Comparison of ENCODE assay signal across 8 cellular contexts in the genomic region with DNA sequence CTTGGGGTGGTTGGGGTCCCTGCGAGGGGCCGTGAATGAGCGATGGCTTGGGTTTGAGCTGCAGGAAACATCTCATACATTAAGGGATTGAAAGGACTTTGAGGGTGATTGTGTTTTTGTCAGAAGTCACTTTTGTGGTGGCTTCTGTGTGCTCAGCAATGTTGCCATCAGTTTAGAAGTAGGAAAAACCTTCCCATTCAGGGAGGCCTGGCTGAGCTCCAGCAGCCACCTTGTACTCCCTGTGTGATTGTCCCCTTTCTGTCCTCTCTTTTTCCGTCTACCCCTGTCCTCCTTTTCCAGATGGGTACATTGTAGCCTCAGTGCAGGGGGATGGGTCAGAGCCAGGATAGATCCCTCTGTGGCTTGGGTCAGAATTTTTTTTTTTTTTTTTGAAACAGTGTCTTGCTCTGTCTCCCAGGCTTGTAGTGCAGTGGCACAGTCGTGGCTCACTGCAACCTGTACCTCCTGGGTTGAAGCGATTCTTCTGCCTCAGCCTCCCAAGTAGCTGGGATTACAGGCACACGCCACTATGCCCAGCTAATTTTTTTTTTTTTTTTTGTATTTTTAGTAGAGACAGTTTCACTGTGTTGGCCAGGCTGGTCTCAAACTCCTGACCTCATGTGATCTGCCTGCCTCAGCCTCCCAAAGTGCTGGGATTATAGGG. TPM values are rescaled to one million over a fixed set of nuclear protein-coding genes. Genes with fewer than 3 reads are reported as not detected.
DNase-seq lines count a peak whose midpoint lies in the region; ATAC-seq and TF ChIP-seq lines count a peak whose summit lies in the region.
"Not testable (repeated sequence)": the region's sequence is repeated elsewhere in the genome, so short reads cannot be mapped to it uniquely, and the experiment has no call there.

No MANE protein-coding gene starts in this region.

- H3K9ac ChIP-seq in HUES64 (ENCODE audit: low read depth, low read length) (0 out of 2 replicates have a peak overlapping the region, but pooled peaks have one; percentile 96), SK-N-MC (ENCODE audit: insufficient read length) (peak overlapping the region; percentile 85), iPS-18a (ENCODE audit: low read length) (peak overlapping the region; percentile 93), neural progenitor cell (peak overlapping the region; percentile 92)

- not testable (repeated sequence) for H3K27ac ChIP-seq in HUES64 (ENCODE audit: low read depth, low read length); SK-N-MC; ectodermal cell (ENCODE audit: insufficient read depth, low read depth, low read length, poor library complexity, severe bottlenecking); iPS-18a (ENCODE audit: low read length); neural progenitor cell

- H3K4me1 ChIP-seq in HUES64 (ENCODE audit: insufficient read depth, low read length); ectodermal cell (ENCODE audit: control insufficient read depth, insufficient read depth, low read length); iPS-18a (ENCODE audit: control insufficient read depth, low read depth, low read length): not testable (repeated sequence)
- H3K4me1 ChIP-seq in neural progenitor cell = peaks cover 11% of the 10 kb centered on the region

- WGBS in HUES64 = 88% methylated on average over 6 of the region's 7 CpGs
- 90% methylated on average over 7 of the region's 7 CpGs for WGBS in ectodermal cell, 2 experiments

- H3K4me1 Mint-ChIP-seq in CD14-positive monocyte (peaks cover 20% of the 10 kb centered on the region), neural progenitor cell (peaks cover 26% of the 10 kb centered on the region)
- H3K4me1 Mint-ChIP-seq in stimulated activated naive CD8-positive, alpha-beta T cell treated with anti-CD3 and anti-CD28 coated beads, Interleukin-15, amount 100 ng/mL, for 72 hours = peaks cover 28% of the 10 kb centered on the region

- H3K36me3 ChIP-seq in HUES64 (ENCODE audit: insufficient read depth, low read length) (peaks cover 25% of the 10 kb centered on the region), SK-N-MC (ENCODE audit: insufficient read depth, low read length) (peaks cover 14% of the 10 kb centered on the region; the same call in 1 of the 2 replicates), ectodermal cell (ENCODE audit: control insufficient read depth, insufficient read depth, low read length) (peaks cover 13% of the 10 kb centered on the region), iPS-18a (ENCODE audit: control insufficient read depth, low read depth, low read length) (peaks cover 12% of the 10 kb centered on the region)
- H3K36me3 ChIP-seq in neural progenitor cell = not testable (repeated sequence)

- peaks cover 23 to 39% of the 10 kb centered on the region in 2 donors for H3K36me3 Mint-ChIP-seq in CD14-positive monocyte
- peaks cover 0 to 17% of the 10 kb centered on the region in 2 donors for H3K36me3 Mint-ChIP-seq in activated naive CD4-positive, alpha-beta T cell treated with anti-CD3 and anti-CD28 coated beads, Interleukin-2, amount 50 U/mL, for 72 hours
- peaks cover 16% of the 10 kb centered on the region for H3K36me3 Mint-ChIP-seq in neural progenitor cell

- peaks cover 21% of the 10 kb centered on the region for H4K20me1 ChIP-seq in neural progenitor cell (ENCODE audit: low read depth)

- H3F3A ChIP-seq in neural progenitor cell (ENCODE audit: low read depth) = peaks cover 18% of the 10 kb centered on the region

- not testable (repeated sequence) for TF ChIP-seq CTCF in CD14-positive monocyte (IDR thresholded peaks at IDR 0.05); neural progenitor cell (IDR thresholded peaks at IDR 0.05)

- H3K27me3 Mint-ChIP-seq in CD14-positive monocyte (ENCODE audit: low read depth in 3 of 3); stimulated activated naive CD8-positive, alpha-beta T cell treated with anti-CD3 and anti-CD28 coated beads, Interleukin-15, amount 100 ng/mL, for 72 hours: not testable (repeated sequence)
- H3K27me3 Mint-ChIP-seq in neural progenitor cell (ENCODE audit: insufficient read depth, low read depth) = peaks cover 12% of the 10 kb centered on the region

- not testable (repeated sequence) for H3K9me3 ChIP-seq in HUES64 (ENCODE audit: insufficient read depth, low read depth, low read length); SK-N-MC (ENCODE audit: low read depth, low read length); ectodermal cell (ENCODE audit: control insufficient read depth, low read length); iPS-18a (ENCODE audit: control insufficient read depth, low read depth, low read length); neural progenitor cell (ENCODE audit: low read depth)

- not testable (repeated sequence) for H2AFZ ChIP-seq in neural progenitor cell (replicated peaks)

- intact Hi-C loops in CD14-positive monocyte (cut with micrococcal nuclease) = loop anchor here (2.0 to 5.0 kb wide), 4 partner anchors 31 to 53 kb away; a partner anchor contains a TSS

- H3K79me2 ChIP-seq in neural progenitor cell (ENCODE audit: low read depth) = peaks cover 58% of the 10 kb centered on the region

- H3K4me2 ChIP-seq in neural progenitor cell = peak overlapping the region; percentile 74

- H3K4me3 Mint-ChIP-seq in CD14-positive monocyte (peak overlapping the region; percentile 96 to 100), neural progenitor cell (peak overlapping the region; percentile 99)
- H3K4me3 Mint-ChIP-seq in stimulated activated naive CD8-positive, alpha-beta T cell treated with anti-CD3 and anti-CD28 coated beads, Interleukin-15, amount 100 ng/mL, for 72 hours = peak overlapping the region; percentile 90 to 99

- not testable (repeated sequence) for ATAC-seq in activated naive CD4-positive, alpha-beta T cell treated with anti-CD3 and anti-CD28 coated beads, Interleukin-2, amount 50 U/mL, for 72 hours; stimulated activated naive CD8-positive, alpha-beta T cell treated with anti-CD3 and anti-CD28 coated beads, Interleukin-15, amount 100 ng/mL, for 72 hours

- H3K27me3 ChIP-seq in HUES64 (ENCODE audit: insufficient read depth, low read length); ectodermal cell (ENCODE audit: control insufficient read depth, insufficient read depth, low read length, poor library complexity, severe bottlenecking); iPS-18a (ENCODE audit: control insufficient read depth, insufficient read depth, low read length); neural progenitor cell: not testable (repeated sequence)

- peak overlapping the region in 5 of 7 donors; percentile 15 to 100 (median 97) for H3K27ac Mint-ChIP-seq in CD14-positive monocyte
- H3K27ac Mint-ChIP-seq in activated naive CD4-positive, alpha-beta T cell treated with anti-CD3 and anti-CD28 coated beads, Interleukin-2, amount 50 U/mL, for 72 hours = peak overlapping the region; percentile 99 to 100
- peak overlapping the region; percentile 70 for H3K27ac Mint-ChIP-seq in neural progenitor cell
- peak overlapping the region; percentile 95 to 99 for H3K27ac Mint-ChIP-seq in stimulated activated naive CD8-positive, alpha-beta T cell treated with anti-CD3 and anti-CD28 coated beads, Interleukin-15, amount 100 ng/mL, for 72 hours

- DNase-seq in CD14-positive monocyte (ENCODE audit: low spot score); SK-N-MC (ENCODE audit: low read depth, low spot score); activated naive CD4-positive, alpha-beta T cell treated with anti-CD3 and anti-CD28 coated beads, Interleukin-2, amount 50 U/mL, for 72 hours (ENCODE audit: low spot score in 2 of 2); neural progenitor cell (ENCODE audit: low spot score); stimulated activated naive CD8-positive, alpha-beta T cell treated with anti-CD3 and anti-CD28 coated beads, Interleukin-15, amount 100 ng/mL, for 72 hours: not testable (repeated sequence)

- H3K4me3 ChIP-seq in HUES64 (ENCODE audit: low read length) = peak overlapping the region; percentile 99
- peak overlapping the region; percentile 84 for H3K4me3 ChIP-seq in SK-N-MC
- H3K4me3 ChIP-seq in ectodermal cell (ENCODE audit: insufficient read depth, low read depth, low read length) = peak overlapping the region; percentile 99
- peak overlapping the region; percentile 94 for H3K4me3 ChIP-seq in iPS-18a (ENCODE audit: low read length)
- peak overlapping the region; percentile 91 for H3K4me3 ChIP-seq in neural progenitor cell

- not testable (repeated sequence) for H3K9me3 Mint-ChIP-seq in CD14-positive monocyte; activated naive CD4-positive, alpha-beta T cell treated with anti-CD3 and anti-CD28 coated beads, Interleukin-2, amount 50 U/mL, for 72 hours; neural progenitor cell; stimulated activated naive CD8-positive, alpha-beta T cell treated with anti-CD3 and anti-CD28 coated beads, Interleukin-15, amount 100 ng/mL, for 72 hours

RNA-seq across cellular contexts. Expression of a gene that starts 1.5 kb away (rescaled TPM):
- 10 to 100 TPM; 13.9 to 18.5 TPM for polyA plus RNA-seq in CD14-positive monocyte
- polyA plus RNA-seq in HUES64 (2013, experiment 1 of 2) = 53.4 TPM
- 52.7 TPM for polyA plus RNA-seq in HUES64 (2013, experiment 2 of 2)
- total RNA-seq in activated naive CD4-positive, alpha-beta T cell treated with anti-CD3 and anti-CD28 coated beads, Interleukin-2, amount 50 U/mL, for 72 hours = 10 to 100 TPM; 58.4 to 68.2 TPM
- 96.9 TPM for polyA plus RNA-seq in ectodermal cell (2013, experiment 1 of 4)
- 94.0 TPM for polyA plus RNA-seq in ectodermal cell (2013, experiment 2 of 4)
- polyA plus RNA-seq in ectodermal cell (2013, experiment 3 of 4) = 85.4 TPM
- polyA plus RNA-seq in ectodermal cell (2013, experiment 4 of 4) = 89.4 TPM
- total RNA-seq in neural progenitor cell (ENCODE audit: low replicate concordance) = 44.9 and 54.1 TPM in 2 replicates

RNA-seq across cellular contexts. Expression of a gene that starts 6.5 kb away (rescaled TPM):
- polyA plus RNA-seq in CD14-positive monocyte = 1 to 10 TPM; 5.3 TPM
- polyA plus RNA-seq in HUES64 (2013, experiment 1 of 2) = 21.7 TPM
- polyA plus RNA-seq in HUES64 (2013, experiment 2 of 2) = 25.1 TPM
- total RNA-seq in activated naive CD4-positive, alpha-beta T cell treated with anti-CD3 and anti-CD28 coated beads, Interleukin-2, amount 50 U/mL, for 72 hours = 10 to 100 TPM; 14.8 to 24.8 TPM
- polyA plus RNA-seq in ectodermal cell (2013, experiment 1 of 4) = 37.0 TPM
- 29.2 TPM for polyA plus RNA-seq in ectodermal cell (2013, experiment 2 of 4)
- 30.9 TPM for polyA plus RNA-seq in ectodermal cell (2013, experiment 3 of 4)
- polyA plus RNA-seq in ectodermal cell (2013, experiment 4 of 4) = 30.2 TPM
- 24.6 and 37.8 TPM in 2 replicates for total RNA-seq in neural progenitor cell (ENCODE audit: low replicate concordance)

RNA-seq across cellular contexts. Expression of a gene that starts 31.4 kb away (rescaled TPM):
- 10 to 100 TPM; 18.3 to 31.2 TPM for polyA plus RNA-seq in CD14-positive monocyte
- polyA plus RNA-seq in HUES64 (2013, experiment 1 of 2) = 193 TPM
- polyA plus RNA-seq in HUES64 (2013, experiment 2 of 2) = 199 TPM
- 100 to 1,000 TPM; 110 TPM for total RNA-seq in activated naive CD4-positive, alpha-beta T cell treated with anti-CD3 and anti-CD28 coated beads, Interleukin-2, amount 50 U/mL, for 72 hours
- 404 TPM for polyA plus RNA-seq in ectodermal cell (2013, experiment 1 of 4)
- polyA plus RNA-seq in ectodermal cell (2013, experiment 2 of 4) = 396 TPM
- 337 TPM for polyA plus RNA-seq in ectodermal cell (2013, experiment 3 of 4)
- polyA plus RNA-seq in ectodermal cell (2013, experiment 4 of 4) = 359 TPM
- total RNA-seq in neural progenitor cell (ENCODE audit: low replicate concordance) = 63.5 and 218 TPM in 2 replicates

RNA-seq across cellular contexts. Expression of a gene that starts 47.8 kb away (rescaled TPM):
- 10 to 100 TPM; 23.0 to 30.2 TPM for polyA plus RNA-seq in CD14-positive monocyte
- polyA plus RNA-seq in HUES64 (2013, experiment 1 of 2) = 54.9 TPM
- polyA plus RNA-seq in HUES64 (2013, experiment 2 of 2) = 50.5 TPM
- 100 to 1,000 TPM in 1 of 2 donors, 10 to 100 TPM in 1; 90.6 to 119 TPM for total RNA-seq in activated naive CD4-positive, alpha-beta T cell treated with anti-CD3 and anti-CD28 coated beads, Interleukin-2, amount 50 U/mL, for 72 hours
- polyA plus RNA-seq in ectodermal cell (2013, experiment 1 of 4) = 90.3 TPM
- 80.0 TPM for polyA plus RNA-seq in ectodermal cell (2013, experiment 2 of 4)
- polyA plus RNA-seq in ectodermal cell (2013, experiment 3 of 4) = 69.7 TPM
- polyA plus RNA-seq in ectodermal cell (2013, experiment 4 of 4) = 72.5 TPM
- 41.1 and 72.4 TPM in 2 replicates for total RNA-seq in neural progenitor cell (ENCODE audit: low replicate concordance)

RNA-seq across cellular contexts. Expression of a gene that starts 52.8 kb away (rescaled TPM):
- polyA plus RNA-seq in CD14-positive monocyte = 10 to 100 TPM; 12.1 to 15.1 TPM
- polyA plus RNA-seq in HUES64 (2013, experiment 1 of 2) = 60.2 TPM
- 69.5 TPM for polyA plus RNA-seq in HUES64 (2013, experiment 2 of 2)
- 100 to 1,000 TPM in 1 of 2 donors, 10 to 100 TPM in 1; 79.0 to 137 TPM for total RNA-seq in activated naive CD4-positive, alpha-beta T cell treated with anti-CD3 and anti-CD28 coated beads, Interleukin-2, amount 50 U/mL, for 72 hours
- 136 TPM for polyA plus RNA-seq in ectodermal cell (2013, experiment 1 of 4)
- 137 TPM for polyA plus RNA-seq in ectodermal cell (2013, experiment 2 of 4)
- polyA plus RNA-seq in ectodermal cell (2013, experiment 3 of 4) = 101 TPM
- 105 TPM for polyA plus RNA-seq in ectodermal cell (2013, experiment 4 of 4)
- total RNA-seq in neural progenitor cell (ENCODE audit: low replicate concordance) = 61.6 and 137 TPM in 2 replicates
